Comparison of ENCODE assay signal across 9 cellular contexts in genomic region chr2:64203131-64204005, GRCh38. TPM values are rescaled to one million over a fixed set of nuclear protein-coding genes. Genes with fewer than 3 reads are reported as not detected.
DNase-seq lines count a peak whose midpoint lies in the region; ATAC-seq, FAIRE-seq and TF ChIP-seq lines count a peak whose summit lies in the region.
"Had no signal": no experiment of that assay in that cellular context is flagged by ENCODE, and none has a peak within 500 bp of the region (broad histone marks: within the 10 kb centered on the region; RNA-seq: fewer than 3 reads in every experiment).

No MANE protein-coding gene starts in this region.

- H3K9me3 Mint-ChIP-seq in MCF 10A (ENCODE audit: unreplicated experiment): no peaks in the 10 kb centered on the region

- peak overlapping the region; percentile 79 for H3K4me2 ChIP-seq in GM12878 (ENCODE audit: control insufficient read depth, insufficient read depth)
- no peak overlapping the region for H3K4me2 ChIP-seq in mesendoderm (ENCODE audit: low read length)

- no peak overlapping the region for H2BK5ac ChIP-seq in mesendoderm (ENCODE audit: low read length)

- peak overlapping the region; percentile 78 for H2AFZ ChIP-seq in GM12878 (ENCODE audit: control insufficient read depth, low read depth, low read length)

- WGBS in GM12878 (ENCODE audit: insufficient coverage, insufficient replicate concordance, low lambda C conversion rate, missing lambda C conversion rate): 82% methylated on average over 4 of the region's 4 CpGs
- 63 to 72% methylated on average over 4 of the region's 4 CpGs for whole genome bisulfite sequencing in lung, 2 donors
- no CpG with 5 or more reads among the region's 4 CpGs for WGBS in mesendoderm (ENCODE audit: extremely low coverage, insufficient coverage, low lambda C conversion rate)

- no peak overlapping the region for H2BK15ac ChIP-seq in mesendoderm (replicated peaks; ENCODE audit: low read depth)

- SMC1A ChIA-PET in GM12878 (lab: Charles Lee; ENCODE audit: uncharacterized antibody, unreplicated experiment): interaction anchor here (0.7 to 7.4 kb wide), 22 partner anchors 8 to 720 kb away, joined by 3 to 110 read pairs (median 10); no protein-coding TSS in a partner anchor

- no peak overlapping the region for H3K18ac ChIP-seq in mesendoderm (ENCODE audit: low read length)

- TF ChIP-seq POLR2A in breast epithelium (IDR thresholded peaks at IDR 0.05) (no peak), GM12878 (IDR thresholded peaks at IDR 0.05; ENCODE audit: low read depth, low read length) (no peak), uterus (IDR thresholded peaks at IDR 0.05) (no peak)

- H3K27me3 Mint-ChIP-seq in MCF 10A (ENCODE audit: insufficient read depth, unreplicated experiment): no peaks in the 10 kb centered on the region

- H3K36me3 Mint-ChIP-seq in MCF 10A (ENCODE audit: insufficient read depth, unreplicated experiment): no peaks in the 10 kb centered on the region

- H3K36me3 ChIP-seq in breast epithelium (no peaks in the 10 kb centered on the region), GM12878 (ENCODE audit: control insufficient read depth in 2 of 2, insufficient read depth in 2 of 2, low read length in 1 of 2) (no peaks in the 10 kb centered on the region), lung (ENCODE audit: control insufficient read depth in 2 of 2, insufficient read depth in 2 of 2, low read length in 2 of 2) (no peaks in the 10 kb centered on the region), uterus (no peaks in the 10 kb centered on the region), mesendoderm (ENCODE audit: control insufficient read depth, insufficient read depth, low read length) (no peaks in the 10 kb centered on the region)

- no peaks in the 10 kb centered on the region for H3K79me2 ChIP-seq in GM12878 (ENCODE audit: control insufficient read depth, insufficient read depth, low read length)
- H3K79me2 ChIP-seq in mesendoderm (ENCODE audit: control insufficient read depth, insufficient read depth, low read length): no peaks in the 10 kb centered on the region

- no peaks in the 10 kb centered on the region for H4K20me1 ChIP-seq in GM12878 (ENCODE audit: control insufficient read depth, insufficient read depth)

- peak; percentile 15 for ATAC-seq in GM12878
- no peak for ATAC-seq in lung (ENCODE audit: insufficient read depth, low FRiP score)

- no peak overlapping the region for H3K27ac Mint-ChIP-seq in MCF 10A (ENCODE audit: low read depth, unreplicated experiment)

- no peak overlapping the region for H3K56ac ChIP-seq in mesendoderm (ENCODE audit: low read length)

- H3K27ac ChIP-seq in breast epithelium (peak overlapping the region; percentile 94 to 98), GM12878 (ENCODE audit: control insufficient read depth, insufficient read depth) (peak overlapping the region; percentile 75), lung (ENCODE audit: low read depth in 1 of 2, low read length in 1 of 2) (peak overlapping the region; percentile 28 to 94), uterus (peak overlapping the region; percentile 85 to 91), mesendoderm (ENCODE audit: low read depth, low read length) (no peak overlapping the region)

- POLR2A ChIA-PET in MCF 10A (lab: Yijun Ruan, JAX): interaction anchor here (0.7 to 1.5 kb wide), 3 partner anchors 34 to 779 kb away, joined by 3 to 7 read pairs (median 5); no protein-coding TSS in a partner anchor
- POLR2A ChIA-PET in GM12878 (lab: Charles Lee): interaction anchor here (0.6 to 4.0 kb wide), 25 partner anchors 8 to 788 kb away, joined by 3 to 59 read pairs (median 4); no protein-coding TSS in a partner anchor

- no peak for FAIRE-seq in GM12878 (lab: Jason Lieb, UNC)
- FAIRE-seq in D721Med (lab: Jason Lieb, UNC): no peak

- H3K79me1 ChIP-seq in mesendoderm (ENCODE audit: low read length): no peaks in the 10 kb centered on the region

- H3K4me3 Mint-ChIP-seq in MCF 10A (ENCODE audit: unreplicated experiment): no peak overlapping the region

- H4K5ac ChIP-seq in mesendoderm (ENCODE audit: low read length): no peak overlapping the region

- in situ Hi-C loops in GM12878 (cut with MboI): no loop called here

- RAD21 ChIA-PET in GM12878 (lab: Charles Lee; ENCODE audit: unreplicated experiment): interaction anchor here (0.6 to 6.3 kb wide), 20 partner anchors 9 to 451 kb away, joined by 3 to 93 read pairs (median 9); partner anchors contain the start of gene SERTAD2

- H3K4me3 ChIP-seq in breast epithelium: peak overlapping the region in 2 of 3 donors; percentile 27 to 56
- H3K4me3 ChIP-seq in GM12878: peak overlapping the region; percentile 9; the same call in 1 of the 2 replicates
- no peak overlapping the region for H3K4me3 ChIP-seq in lung
- no peak overlapping the region for H3K4me3 ChIP-seq in uterus
- H3K4me3 ChIP-seq in mesendoderm (ENCODE audit: low read length): no peak overlapping the region

- TF ChIP-seq CTCF in breast epithelium (IDR thresholded peaks at IDR 0.05) (no peak), MCF 10A (IDR thresholded peaks at IDR 0.05; ENCODE audit: unreplicated experiment) (no peak), GM12878 (IDR thresholded peaks at IDR 0.05 in 2 of 3, conservative IDR thresholded peaks at IDR 0.05 in 1 of 3; ENCODE audit: control insufficient read depth in 2 of 3, extremely low read depth in 1 of 3, insufficient read depth in 1 of 3, low read depth in 3 of 3, low read length in 3 of 3) (no peak), lung (IDR thresholded peaks at IDR 0.05; ENCODE audit: control extremely low read depth, extremely low read depth) (no peak), uterus (IDR thresholded peaks at IDR 0.05) (peak in 1 of 4 experiments; percentile 11), D721Med (IDR thresholded peaks at IDR 0.05; ENCODE audit: insufficient read depth, missing control alignments) (no peak)

- H3K4me1 Mint-ChIP-seq in MCF 10A (ENCODE audit: insufficient read depth, unreplicated experiment): peaks cover 10% of the 10 kb centered on the region

- intact Hi-C loops in breast epithelium (cut with DNase I; ENCODE audit: low total_unique reads): no loop called here
- intact Hi-C loops in MCF 10A (cut with micrococcal nuclease): no loop called here
- intact Hi-C loops in GM12878 (cut with micrococcal nuclease; ENCODE audit: unreplicated experiment): loop anchor here (1.0 to 2.0 kb wide), 3 partner anchors 10 to 123 kb away; no protein-coding TSS in a partner anchor
- intact Hi-C loops in uterus (cut with DNase I; ENCODE audit: low total_unique reads): loop anchor here (10.0 kb wide), 1 partner anchor 59 kb away; the partner anchor contains the start of gene PELI1

- H4K8ac ChIP-seq in mesendoderm (ENCODE audit: low read depth, low read length): no peak overlapping the region

- H2AK5ac ChIP-seq in mesendoderm (ENCODE audit: low read length): no peak overlapping the region

- H3K4me1 ChIP-seq in breast epithelium (peaks cover 9 to 21% of the 10 kb centered on the region in 2 donors), GM12878 (ENCODE audit: control insufficient read depth, insufficient read depth, low read length) (peaks cover 47% of the 10 kb centered on the region), lung (ENCODE audit: control insufficient read depth in 2 of 2, insufficient read depth in 2 of 2, low read length in 2 of 2) (peaks cover 5 to 17% of the 10 kb centered on the region in 2 donors), uterus (peaks cover 10 to 11% of the 10 kb centered on the region in 2 donors), mesendoderm (ENCODE audit: control insufficient read depth, low read depth, low read length) (peaks cover 2% of the 10 kb centered on the region)

- BruUV-seq in MCF 10A (replicated peaks; lab: Mats Ljungman, UMichigan) (no TSS peak), GM12878 (replicated peaks; lab: Mats Ljungman, UMichigan) (TSS peak; percentile 97)

- H3K9ac ChIP-seq in GM12878 (ENCODE audit: control insufficient read depth, insufficient read depth, low read length) (peak overlapping the region; percentile 62), mesendoderm (ENCODE audit: low read length) (no peak overlapping the region)

- no peaks in the 10 kb centered on the region for H3K9me3 ChIP-seq in breast epithelium
- H3K9me3 ChIP-seq in GM12878 (replicated peaks; ENCODE audit: control insufficient read depth, insufficient read depth, low read length): no peaks in the 10 kb centered on the region
- no peaks in the 10 kb centered on the region for H3K9me3 ChIP-seq in lung (ENCODE audit: control insufficient read depth in 2 of 2, insufficient read depth in 1 of 2, low read length in 1 of 2)
- no peaks in the 10 kb centered on the region for H3K9me3 ChIP-seq in uterus

- DNase-seq in breast epithelium (ENCODE audit: low spot score in 2 of 2): no peak
- DNase-seq in MCF 10A (ENCODE audit: unreplicated experiment): no peak
- DNase-seq in GM12878 (ENCODE audit: low read depth, low spot score): no peak
- no peak for DNase-seq in lung (ENCODE audit: low spot score)
- no peak for DNase-seq in uterus
- DNase-seq in COR-L47 (lab: John Stamatoyannopoulos, UW): no peak
- DNase-seq in D721Med (ENCODE audit: insufficient read length, low spot score): no peak
- DNase-seq in mesendoderm: no peak
- DNase-seq: GDM1 had no signal

- no peak overlapping the region for H2BK120ac ChIP-seq in mesendoderm (ENCODE audit: low read depth, low read length)

- H3K23ac ChIP-seq in mesendoderm (ENCODE audit: low read length): no peak overlapping the region

- no peak for TF ChIP-seq EP300 in GM12878 (IDR thresholded peaks at IDR 0.05; ENCODE audit: borderline replicate concordance in 1 of 2, control insufficient read depth in 1 of 2, low read depth in 2 of 2, low read length in 2 of 2)

- no peak for TF ChIP-seq RAD21 in GM12878 (IDR thresholded peaks at IDR 0.05; ENCODE audit: insufficient read depth, low read depth, low read length)

- H3K4ac ChIP-seq in mesendoderm (ENCODE audit: low read depth, low read length): no peak overlapping the region

- CTCF ChIA-PET in MCF 10A (lab: Yijun Ruan, JAX): no interaction called here
- CTCF ChIA-PET in GM12878 (lab: Yijun Ruan, JAX): interaction anchor here (0.8 to 3.4 kb wide), 8 partner anchors 11 to 123 kb away, joined by 3 to 24 read pairs (median 4); no protein-coding TSS in a partner anchor

- H3K27me3 ChIP-seq in breast epithelium: no peaks in the 10 kb centered on the region
- no peaks in the 10 kb centered on the region for H3K27me3 ChIP-seq in GM12878 (replicated peaks in 1 of 2; ENCODE audit: control insufficient read depth in 2 of 2, insufficient read depth in 2 of 2, low read length in 1 of 2)
- H3K27me3 ChIP-seq in lung (ENCODE audit: control insufficient read depth, insufficient read depth): no peaks in the 10 kb centered on the region
- H3K27me3 ChIP-seq in uterus: no peaks in the 10 kb centered on the region
- no peaks in the 10 kb centered on the region for H3K27me3 ChIP-seq in mesendoderm (ENCODE audit: insufficient read depth, low read length, poor library complexity)

RNA-seq across cellular contexts. Expression of gene PELI1, which starts 59.1 kb away (rescaled TPM):
- total RNA-seq in breast epithelium (10 to 100 TPM; 31.8 to 51.7 (median 40.6) TPM), MCF 10A (2022) (13.5 and 16.3 TPM in 2 replicates), GM12878 (2014; rRNA removed) (40.7 and 46.1 TPM in 2 replicates), GM12878 (2014; rRNA removed; fragmentation: Illumina TruSeq; extraction: Trizol) (32.9 and 33.9 TPM in 2 replicates), GM12878 (2021) (54.6 and 55.4 TPM in 2 replicates), lung (10 to 100 TPM; 45.3 to 83.9 TPM), uterus (10 to 100 TPM; 26.2 to 54.7 (median 37.4) TPM)
- 104 and 128 TPM in 2 replicates for total RNA-seq in GM12878 (2013; cell fraction: nucleolus; rRNA removed)
- 19.2 TPM for polyA plus RNA-seq in GM12878 (2011; ENCODE audit: low read depth)
- polyA plus RNA-seq in GM12878 (2011; rRNA removed) (92.0 and 137 TPM in 2 replicates), GM12878 (2014; fragmentation: Illumina TruSeq; extraction: Trizol) (38.9 and 47.6 TPM in 2 replicates), GM12878 (2014; fragmentation: Nextera tagmentation; extraction: Ambion mirVana) (10 to 100 TPM; 12.1 to 13.2 TPM), GM12878 (2014; rRNA removed) (35.0 and 36.7 TPM in 2 replicates), GM12878 (2016; fragmentation: Nextera tagmentation; extraction: Ambion mirVana) (10 to 100 TPM; 43.9 to 45.3 TPM), lung (10 to 100 TPM; 17.2 to 50.9 TPM)
- 36.5 and 40.9 TPM in 2 replicates for polyA plus RNA-seq in GM12878 (2011; cell fraction: cytosol; rRNA removed)
- polyA plus RNA-seq in GM12878 (2011; cell fraction: nucleus; rRNA removed): 48.4 and 49.6 TPM in 2 replicates
- polyA plus RNA-seq in GM12878 (2012): 24.6 and 25.7 TPM in 2 replicates
- polyA minus RNA-seq in GM12878 (2011; rRNA and poly(A)+ RNA removed): 60.6 and 77.2 TPM in 2 replicates
- polyA minus RNA-seq in GM12878 (2011; cell fraction: cytosol; rRNA and poly(A)+ RNA removed): 25.8 and 30.8 TPM in 2 replicates
- 71.6 and 122 TPM in 2 replicates for polyA minus RNA-seq in GM12878 (2011; cell fraction: nucleus; rRNA and poly(A)+ RNA removed)
- 44.0 TPM for polyA plus RNA-seq in mesendoderm (2013, experiment 1 of 2)
- 41.3 TPM for polyA plus RNA-seq in mesendoderm (2013, experiment 2 of 2)

Comparison
In these comparisons a context has a peak if more than half of its experiments do, and no peak if none do; other contexts are left out.
1. H3K4me3 ChIP-seq: peak in breast epithelium (2 of 3) and GM12878 (single experiment); none in lung (single experiment), uterus (0 of 2) and mesendoderm (single experiment).
2. intact Hi-C loops: an anchor here in GM12878 (1.0 to 2.0 kb wide) and uterus (10.0 kb wide); none called in breast epithelium and MCF 10A.